In genomic region chrX:120308959-120309872, GRCh38 we compare ENCODE assay signal across 8 cellular contexts. TPM values are rescaled to one million over a fixed set of nuclear protein-coding genes. Genes with fewer than 3 reads are reported as not detected.
DNase-seq lines count a peak whose midpoint lies in the region; ATAC-seq and TF ChIP-seq lines count a peak whose summit lies in the region.

No MANE protein-coding gene starts in this region.

- peaks cover 6% of the 10 kb centered on the region for H3K27me3 Mint-ChIP-seq in activated B cell treated with CpG ODN at 0.5 μM for 24 hours

- peak overlapping the region; percentile 89 for H3K4me3 Mint-ChIP-seq in activated B cell treated with CpG ODN at 0.5 μM for 24 hours

- H3K4me1 Mint-ChIP-seq in activated B cell treated with CpG ODN at 0.5 μM for 24 hours, result peaks cover 22% of the 10 kb centered on the region

- peaks cover 2% of the 10 kb centered on the region for H3K36me3 Mint-ChIP-seq in activated B cell treated with CpG ODN at 0.5 μM for 24 hours (ENCODE audit: low read depth)

- ATAC-seq in GM21737 (IDR thresholded peaks at IDR 0.05; ENCODE audit: unreplicated experiment) (peak; percentile 93), activated B cell treated with CpG ODN at 0.5 μM for 24 hours (ENCODE audit: low read depth) (peak; percentile 96)

- peak; percentile 60 for DNase-seq in DMS79 treated with DMSO at 0.1 percent for 48 hours (lab: John Stamatoyannopoulos, UW)
- peak; percentile 33 for DNase-seq in activated B cell treated with CpG ODN at 0.5 μM for 24 hours
- DNase-seq in central memory CD4-positive, alpha-beta T cell, result peak; percentile 75
- peak; percentile 90 for DNase-seq in left kidney (ENCODE audit: low read depth, low spot score)
- peak; percentile 62 for DNase-seq in stimulated activated CD4-positive, alpha-beta T cell treated with anti-CD3 and anti-CD28 coated beads, Interleukin-2, amount 100 ng/mL, for 24 hours
- DNase-seq in SHP77 treated with DMSO at 0.1 percent for 48 hours (lab: John Stamatoyannopoulos, UW), result no peak

- TF ChIP-seq CTCF in LNCAP (IDR thresholded peaks at IDR 0.05) (peak; percentile 39; the same call in 1 of the 2 replicates), activated B cell treated with CpG ODN at 0.5 μM for 24 hours (IDR thresholded peaks at IDR 0.05) (no peak)

- peak overlapping the region; percentile 80 for H3K27ac Mint-ChIP-seq in activated B cell treated with CpG ODN at 0.5 μM for 24 hours

- H3K9me3 Mint-ChIP-seq in activated B cell treated with CpG ODN at 0.5 μM for 24 hours, result no peaks in the 10 kb centered on the region

- POLR2A ChIA-PET in activated B cell treated with CpG ODN at 0.5 μM for 24 hours (lab: Charles Lee), result interaction anchor here (0.6 to 2.3 kb wide), 3 partner anchors 15 to 58 kb away, joined by 4 to 21 read pairs (median 7); partner anchors contain the start of gene ZBTB33

- intact Hi-C loops in activated B cell treated with CpG ODN at 0.5 μM for 24 hours (cut with micrococcal nuclease), result loop anchor here (1.0 to 10.0 kb wide), 2 partner anchors 59 to 446 kb away; partner anchors contain the start of gene ZBTB33

- CTCF ChIA-PET in activated B cell treated with CpG ODN at 0.5 μM for 24 hours (lab: Charles Lee), result interaction anchor here (0.8 to 1.7 kb wide), 5 partner anchors 9 to 95 kb away, joined by 3 to 10 read pairs (median 7); partner anchors contain the start of gene ZBTB33

RNA-seq across cellular contexts. Expression of gene TMEM255A, which starts 2.0 kb away (rescaled TPM):
- 0.18 and 0.51 TPM in 2 replicates for total RNA-seq in activated B cell treated with CpG ODN at 0.5 μM for 24 hours

RNA-seq across cellular contexts. Expression of gene ATP1B4, which starts 52.7 kb away (rescaled TPM):
- not detected in 2 replicates for total RNA-seq in activated B cell treated with CpG ODN at 0.5 μM for 24 hours

RNA-seq across cellular contexts. Expression of gene ZBTB33, which starts 58.6 kb away (rescaled TPM):
- total RNA-seq in activated B cell treated with CpG ODN at 0.5 μM for 24 hours, result 17.4 and 19.8 TPM in 2 replicates
